12 cellular contexts compared by ENCODE assay signal in genomic region chr7:149871576-149871975, GRCh38. TPM values are rescaled to one million over a fixed set of nuclear protein-coding genes. Genes with fewer than 3 reads are reported as not detected.
DNase-seq lines count a peak whose midpoint lies in the region; ATAC-seq, FAIRE-seq and TF ChIP-seq lines count a peak whose summit lies in the region.
"Had no signal": no experiment of that assay in that cellular context is flagged by ENCODE, and none has a peak within 500 bp of the region (broad histone marks: within the 10 kb centered on the region; RNA-seq: fewer than 3 reads in every experiment).

No MANE protein-coding gene starts in this region.

- H3K27ac ChIP-seq in CD4-positive, CD25-positive, alpha-beta regulatory T cell (ENCODE audit: insufficient read depth, low read length, poor library complexity, severe bottlenecking), result peak overlapping the region; percentile 86
- H3K27ac ChIP-seq in SJCRH30 (no peak overlapping the region), HepG2 (ENCODE audit: extremely low read length, insufficient read depth, low read length) (no peak overlapping the region)

- H3K27ac Mint-ChIP-seq in CD4-positive, CD25-positive, alpha-beta regulatory T cell, result peak overlapping the region; percentile 93 to 98 (median 97)
- H3K27ac Mint-ChIP-seq in activated naive CD4-positive, alpha-beta T cell treated with anti-CD3 and anti-CD28 coated beads, Interleukin-2, amount 50 U/mL, for 72 hours, result peak overlapping the region; percentile 65 to 91

- intact Hi-C loops in HepG2 (cut with micrococcal nuclease; ENCODE audit: unreplicated experiment), result no loop called here

- peaks cover 0 to 3% (median 0%) of the 10 kb centered on the region in 7 donors for H3K9me3 Mint-ChIP-seq in CD4-positive, CD25-positive, alpha-beta regulatory T cell
- no peaks in the 10 kb centered on the region for H3K9me3 Mint-ChIP-seq in activated naive CD4-positive, alpha-beta T cell treated with anti-CD3 and anti-CD28 coated beads, Interleukin-2, amount 50 U/mL, for 72 hours

- peak overlapping the region; percentile 84 to 96 (median 91) for H3K4me3 Mint-ChIP-seq in CD4-positive, CD25-positive, alpha-beta regulatory T cell

- peaks cover 4% of the 10 kb centered on the region for H3K36me3 ChIP-seq in CD4-positive, CD25-positive, alpha-beta regulatory T cell (ENCODE audit: control insufficient read depth, insufficient read depth, low read length)
- H3K36me3 ChIP-seq in SJCRH30 (no peaks in the 10 kb centered on the region), HepG2 (replicated peaks in 1 of 2; ENCODE audit: control insufficient read depth in 1 of 2, insufficient read depth in 2 of 2, low read length in 2 of 2) (no peaks in the 10 kb centered on the region)

- TF ChIP-seq POLR2A in GM12891 (IDR thresholded peaks at IDR 0.05; ENCODE audit: low read depth, low read length) (no peak), HepG2 (IDR thresholded peaks at IDR 0.05; ENCODE audit: insufficient read depth in 1 of 2, low read depth in 2 of 2, low read length in 2 of 2) (no peak)

- FAIRE-seq in GM12891 (lab: Jason Lieb, UNC) (no peak), HepG2 (lab: Jason Lieb, UNC) (no peak)

- TF ChIP-seq RAD21 in HepG2 (CRISPR knock-in tag; IDR thresholded peaks at IDR 0.05), result no peak

- H3K4me3 ChIP-seq in CD4-positive, CD25-positive, alpha-beta regulatory T cell (ENCODE audit: low read depth, low read length), result peak overlapping the region; percentile 50
- no peak overlapping the region for H3K4me3 ChIP-seq in SJCRH30
- H3K4me3 ChIP-seq in HepG2 (replicated peaks in 1 of 3; ENCODE audit: insufficient read depth in 1 of 3, low read depth in 2 of 3, low read length in 3 of 3), result no peak overlapping the region

- WGBS in HepG2 (ENCODE audit: low lambda C conversion rate), result 100% methylated on average over 1 of the region's 1 CpG

- H3K9ac ChIP-seq in HepG2 (ENCODE audit: insufficient read depth, low read depth, low read length), result no peak overlapping the region

- H3K79me2 ChIP-seq in HepG2 (ENCODE audit: insufficient read depth, low read length), result peaks cover 8% of the 10 kb centered on the region

- in situ Hi-C loops in HepG2 (cut with HindIII; ENCODE audit: extremely low pct_ligation_motif_present, low pct_unique_long_range_greater_than_20kb), result loop anchor here (25.0 kb wide), 1 partner anchor 166 kb away; no protein-coding TSS in a partner anchor

- no peak for TF ChIP-seq CTCF in HepG2 (CRISPR knock-in tag; IDR thresholded peaks at IDR 0.05)

- no peaks in the 10 kb centered on the region for H3K27me3 ChIP-seq in CD4-positive, CD25-positive, alpha-beta regulatory T cell (ENCODE audit: control insufficient read depth, insufficient read depth, low read length)
- H3K27me3 ChIP-seq in SJCRH30 (no peaks in the 10 kb centered on the region), HepG2 (ENCODE audit: control insufficient read depth in 1 of 2, insufficient read depth in 2 of 2, low read length in 2 of 2) (no peaks in the 10 kb centered on the region)

- no peak overlapping the region for H2AFZ ChIP-seq in HepG2 (ENCODE audit: low read length)

- no peak for ATAC-seq in CD4-positive, CD25-positive, alpha-beta regulatory T cell (ENCODE audit: low read depth in 2 of 2)
- peak in 1 of 2 donors; percentile 38 for ATAC-seq in activated naive CD4-positive, alpha-beta T cell treated with anti-CD3 and anti-CD28 coated beads, Interleukin-2, amount 50 U/mL, for 72 hours
- no peak for ATAC-seq in HepG2
- ATAC-seq: sciatic nerve had no signal

- H4K20me1 ChIP-seq in HepG2 (ENCODE audit: insufficient read depth, low read length), result no peaks in the 10 kb centered on the region

- no TSS peak for BruUV-seq in HepG2 (replicated peaks; lab: Mats Ljungman, UMichigan)

- TF ChIP-seq EP300 in HepG2 (IDR thresholded peaks at IDR 0.05; ENCODE audit: low read depth in 2 of 2, low read length in 2 of 2) (no peak), HepG2 (CRISPR knock-in tag; IDR thresholded peaks at IDR 0.05; ENCODE audit: borderline replicate concordance) (no peak)

- H3K4me1 Mint-ChIP-seq in CD4-positive, CD25-positive, alpha-beta regulatory T cell, result peaks cover 29 to 90% (median 71%) of the 10 kb centered on the region in 4 donors

- DNase-seq in CD4-positive, CD25-positive, alpha-beta regulatory T cell, result peak in 1 of 3 donors; percentile 45
- DNase-seq in GM12891 (ENCODE audit: insufficient read length, low spot score), result no peak
- peak in 1 of 2 donors; percentile 15 for DNase-seq in activated naive CD4-positive, alpha-beta T cell treated with anti-CD3 and anti-CD28 coated beads, Interleukin-2, amount 50 U/mL, for 72 hours (ENCODE audit: low spot score in 2 of 2)
- peak; percentile 48 for DNase-seq in myocyte (ENCODE audit: low read depth)
- no peak for DNase-seq in SJCRH30
- DNase-seq in pons (ENCODE audit: low spot score), result no peak
- DNase-seq in HepG2 (ENCODE audit: low spot score), result no peak
- DNase-seq in ureter (ENCODE audit: low spot score), result no peak
- DNase-seq: Calu3, foreskin fibroblast, OCI-M1 had no signal

- H3K27me3 Mint-ChIP-seq in CD4-positive, CD25-positive, alpha-beta regulatory T cell, result no peaks in the 10 kb centered on the region

- H3K4me1 ChIP-seq in CD4-positive, CD25-positive, alpha-beta regulatory T cell (ENCODE audit: control insufficient read depth, insufficient read depth, low read length, poor library complexity, severe bottlenecking), result peaks cover 86% of the 10 kb centered on the region
- H3K4me1 ChIP-seq in SJCRH30, result no peaks in the 10 kb centered on the region
- H3K4me1 ChIP-seq in HepG2 (ENCODE audit: insufficient read depth, low read length), result peaks cover 33% of the 10 kb centered on the region

- POLR2A ChIA-PET in HepG2 (lab: Yijun Ruan, JAX), result no interaction called here

- CTCF ChIA-PET in HepG2 (lab: Yijun Ruan, JAX; ENCODE audit: low intra/inter-chr PET ratio, low total read pairs), result no interaction called here

- H3K4me2 ChIP-seq in HepG2 (ENCODE audit: low read depth, low read length), result no peak overlapping the region

- H3K9me3 ChIP-seq in CD4-positive, CD25-positive, alpha-beta regulatory T cell (ENCODE audit: control insufficient read depth in 2 of 2, low read length in 2 of 2), result no peaks in the 10 kb centered on the region
- no peaks in the 10 kb centered on the region for H3K9me3 ChIP-seq in SJCRH30 (replicated peaks)
- H3K9me3 ChIP-seq in HepG2 (ENCODE audit: low read length), result no peaks in the 10 kb centered on the region

- H3K36me3 Mint-ChIP-seq in CD4-positive, CD25-positive, alpha-beta regulatory T cell, result peaks cover 11% of the 10 kb centered on the region
- H3K36me3 Mint-ChIP-seq in activated naive CD4-positive, alpha-beta T cell treated with anti-CD3 and anti-CD28 coated beads, Interleukin-2, amount 50 U/mL, for 72 hours, result peaks cover 0 to 28% of the 10 kb centered on the region in 2 donors

RNA-seq across cellular contexts. Expression of gene ATP6V0E2, which starts 2.2 kb away (rescaled TPM):
- total RNA-seq in CD4-positive, CD25-positive, alpha-beta regulatory T cell, result 45.9 TPM
- polyA plus RNA-seq in CD4-positive, CD25-positive, alpha-beta regulatory T cell, result 100 to 1,000 TPM; 150 to 183 (median 164) TPM
- polyA plus RNA-seq in GM12891 (2012; ENCODE audit: low read depth, missing spikeins), result 16.8 TPM
- total RNA-seq in activated naive CD4-positive, alpha-beta T cell treated with anti-CD3 and anti-CD28 coated beads, Interleukin-2, amount 50 U/mL, for 72 hours, result 10 to 100 TPM; 35.4 to 43.5 TPM
- total RNA-seq in myocyte, result 22.3 and 26.6 TPM in 2 replicates
- polyA plus RNA-seq in myocyte (2012), result 51.5 TPM
- 3.4 and 3.6 TPM in 2 replicates for total RNA-seq in SJCRH30 (2014; rRNA removed; shearing (Covaris generic))
- 142 and 203 TPM in 2 replicates for total RNA-seq in HepG2 (2016; rRNA removed; fragmentation: Illumina TruSeq; extraction: Trizol)
- 120 and 162 TPM in 2 replicates for total RNA-seq in HepG2 (2016; cell fraction: cytosol; rRNA removed; fragmentation: Illumina TruSeq; extraction: Trizol; ENCODE audit: low read depth)
- total RNA-seq in HepG2 (2016; cell fraction: insoluble cytoplasmic fraction; rRNA removed; fragmentation: Illumina TruSeq; extraction: Trizol), result 117 and 216 TPM in 2 replicates
- 244 and 302 TPM in 2 replicates for total RNA-seq in HepG2 (2016; cell fraction: membrane; rRNA removed; fragmentation: Illumina TruSeq; extraction: Trizol)
- total RNA-seq in HepG2 (2016; cell fraction: nucleus; rRNA removed; fragmentation: Illumina TruSeq; extraction: Trizol), result 121 and 139 TPM in 2 replicates
- 32.9 and 36.8 TPM in 2 replicates for polyA plus RNA-seq in HepG2 (2011; rRNA removed)
- polyA plus RNA-seq in HepG2 (2011; cell fraction: cytosol; rRNA removed), result 39.7 and 73.9 TPM in 2 replicates
- 47.4 and 51.5 TPM in 2 replicates for polyA plus RNA-seq in HepG2 (2011; cell fraction: nucleus; rRNA removed)
- polyA plus RNA-seq in HepG2 (2012), result 44.9 and 47.0 TPM in 2 replicates
- 173 and 241 TPM in 2 replicates for polyA plus RNA-seq in HepG2 (2016; cell fraction: cytosol; fragmentation: Illumina TruSeq; extraction: Trizol; ENCODE audit: low read depth)
- 167 and 202 TPM in 2 replicates for polyA plus RNA-seq in HepG2 (2016; cell fraction: insoluble cytoplasmic fraction; fragmentation: Illumina TruSeq; extraction: Trizol; ENCODE audit: low read depth)
- polyA plus RNA-seq in HepG2 (2016; cell fraction: membrane; fragmentation: Illumina TruSeq; extraction: Trizol; ENCODE audit: low read depth), result 293 and 346 TPM in 2 replicates
- 253 and 256 TPM in 2 replicates for polyA plus RNA-seq in HepG2 (2016; cell fraction: nucleus; fragmentation: Illumina TruSeq; extraction: Trizol; ENCODE audit: insufficient read depth, low read depth)
- polyA minus RNA-seq in HepG2 (2011; rRNA and poly(A)+ RNA removed; ENCODE audit: low replicate concordance), result 0.58 and 74.0 TPM in 2 replicates
- 30.3 and 36.1 TPM in 2 replicates for polyA minus RNA-seq in HepG2 (2011; cell fraction: cytosol; rRNA and poly(A)+ RNA removed)
- polyA minus RNA-seq in HepG2 (2011; cell fraction: nucleus; rRNA and poly(A)+ RNA removed), result 14.4 and 15.7 TPM in 2 replicates
- 15.0 TPM for total RNA-seq in ureter

RNA-seq across cellular contexts. Expression of gene ZNF862, which starts 33.4 kb away (rescaled TPM):
- 32.8 TPM for total RNA-seq in CD4-positive, CD25-positive, alpha-beta regulatory T cell
- polyA plus RNA-seq in CD4-positive, CD25-positive, alpha-beta regulatory T cell, result 1 to 10 TPM; 5.3 to 7.6 (median 6.6) TPM
- polyA plus RNA-seq in GM12891 (2012; ENCODE audit: low read depth, missing spikeins), result 6.3 TPM
- total RNA-seq in activated naive CD4-positive, alpha-beta T cell treated with anti-CD3 and anti-CD28 coated beads, Interleukin-2, amount 50 U/mL, for 72 hours, result 10 to 100 TPM; 18.9 to 23.0 TPM
- total RNA-seq in myocyte, result 14.2 and 16.3 TPM in 2 replicates
- 13.5 TPM for polyA plus RNA-seq in myocyte (2012)
- 1.0 and 2.7 TPM in 2 replicates for total RNA-seq in SJCRH30 (2014; rRNA removed; shearing (Covaris generic))
- total RNA-seq in HepG2 (2016; rRNA removed; fragmentation: Illumina TruSeq; extraction: Trizol), result 0.89 and 1.0 TPM in 2 replicates
- total RNA-seq in HepG2 (2016; cell fraction: cytosol; rRNA removed; fragmentation: Illumina TruSeq; extraction: Trizol; ENCODE audit: low read depth), result 0.10 and 0.35 TPM in 2 replicates
- 0.67 and 0.80 TPM in 2 replicates for total RNA-seq in HepG2 (2016; cell fraction: insoluble cytoplasmic fraction; rRNA removed; fragmentation: Illumina TruSeq; extraction: Trizol)
- total RNA-seq in HepG2 (2016; cell fraction: membrane; rRNA removed; fragmentation: Illumina TruSeq; extraction: Trizol), result 0.46 and 0.55 TPM in 2 replicates
- total RNA-seq in HepG2 (2016; cell fraction: nucleus; rRNA removed; fragmentation: Illumina TruSeq; extraction: Trizol), result 2.0 TPM in 2 replicates
- polyA plus RNA-seq in HepG2 (2011; rRNA removed), result 2.0 and 2.8 TPM in 2 replicates
- 1.0 and 1.3 TPM in 2 replicates for polyA plus RNA-seq in HepG2 (2011; cell fraction: cytosol; rRNA removed)
- 7.1 and 8.7 TPM in 2 replicates for polyA plus RNA-seq in HepG2 (2011; cell fraction: nucleus; rRNA removed)
- polyA plus RNA-seq in HepG2 (2012), result 0.76 and 1.6 TPM in 2 replicates
- 0.25 and 0.28 TPM in 2 replicates for polyA plus RNA-seq in HepG2 (2016; cell fraction: cytosol; fragmentation: Illumina TruSeq; extraction: Trizol; ENCODE audit: low read depth)
- polyA plus RNA-seq in HepG2 (2016; cell fraction: insoluble cytoplasmic fraction; fragmentation: Illumina TruSeq; extraction: Trizol; ENCODE audit: low read depth), result 0.27 and 0.70 TPM in 2 replicates
- polyA plus RNA-seq in HepG2 (2016; cell fraction: membrane; fragmentation: Illumina TruSeq; extraction: Trizol; ENCODE audit: low read depth), result 0.29 and 0.43 TPM in 2 replicates
- 1.9 and 2.0 TPM in 2 replicates for polyA plus RNA-seq in HepG2 (2016; cell fraction: nucleus; fragmentation: Illumina TruSeq; extraction: Trizol; ENCODE audit: insufficient read depth, low read depth)
- polyA minus RNA-seq in HepG2 (2011; rRNA and poly(A)+ RNA removed; ENCODE audit: low replicate concordance), result 2.0 and 5.0 TPM in 2 replicates
- 0.59 and 1.2 TPM in 2 replicates for polyA minus RNA-seq in HepG2 (2011; cell fraction: cytosol; rRNA and poly(A)+ RNA removed)
- 6.6 and 10.3 TPM in 2 replicates for polyA minus RNA-seq in HepG2 (2011; cell fraction: nucleus; rRNA and poly(A)+ RNA removed)
- 24.6 TPM for total RNA-seq in ureter
